ENCODE assay signal across 1 cellular context in the genomic region with DNA sequence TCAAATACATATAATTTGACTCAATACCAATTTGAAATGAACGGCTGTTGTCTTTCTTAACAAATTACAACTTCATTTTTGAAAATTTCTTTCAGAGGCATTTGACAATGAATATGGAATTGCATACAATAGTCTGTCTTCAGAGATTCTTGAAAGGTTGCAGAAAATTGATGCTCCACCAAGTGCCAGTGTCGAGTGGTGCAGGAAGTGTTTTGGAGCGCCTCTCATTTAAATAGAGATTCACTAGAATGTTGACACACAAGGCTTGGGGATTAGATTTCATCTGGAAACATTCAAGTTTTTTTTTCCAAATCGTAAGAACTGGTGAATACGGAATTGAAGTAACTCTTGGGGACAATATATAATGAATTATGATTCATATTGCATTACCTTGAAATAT.
TF ChIP-seq lines count a peak whose summit lies in the region.

No MANE protein-coding gene starts in this region.

TF ChIP-seq in SK-N-SH, 30 proteins besides CTCF, POLR2A, EP300 and RAD21 (continued from another document):
- TF ChIP-seq MXI1 (IDR thresholded peaks at IDR 0.05; ENCODE audit: low read depth, low read length) (no peak), TEAD4 (IDR thresholded peaks at IDR 0.05; ENCODE audit: borderline replicate concordance, insufficient read depth) (no peak), SIN3A (IDR thresholded peaks at IDR 0.05; ENCODE audit: borderline replicate concordance, low read depth, low read length) (no peak), JUND (IDR thresholded peaks at IDR 0.05) (no peak), GATA2 (CRISPR knock-in tag; IDR thresholded peaks at IDR 0.05) (no peak), NRF1 (IDR thresholded peaks at IDR 0.05; ENCODE audit: low read depth, low read length) (no peak), RCOR1 (IDR thresholded peaks at IDR 0.05; ENCODE audit: low read length) (no peak), NFIC (IDR thresholded peaks at IDR 0.05; ENCODE audit: borderline replicate concordance) (no peak)
- TF ChIP-seq, protein P1, sequence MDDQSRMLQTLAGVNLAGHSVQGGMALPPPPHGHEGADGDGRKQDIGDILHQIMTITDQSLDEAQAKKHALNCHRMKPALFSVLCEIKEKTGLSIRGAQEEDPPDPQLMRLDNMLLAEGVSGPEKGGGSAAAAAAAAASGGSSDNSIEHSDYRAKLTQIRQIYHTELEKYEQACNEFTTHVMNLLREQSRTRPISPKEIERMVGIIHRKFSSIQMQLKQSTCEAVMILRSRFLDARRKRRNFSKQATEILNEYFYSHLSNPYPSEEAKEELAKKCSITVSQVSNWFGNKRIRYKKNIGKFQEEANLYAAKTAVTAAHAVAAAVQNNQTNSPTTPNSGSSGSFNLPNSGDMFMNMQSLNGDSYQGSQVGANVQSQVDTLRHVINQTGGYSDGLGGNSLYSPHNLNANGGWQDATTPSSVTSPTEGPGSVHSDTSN (IDR thresholded peaks at IDR 0.05): no peak
TF ChIP-seq in SK-N-SH: peak in this region for 0.
